8 cellular contexts compared by ENCODE assay signal in genomic region chr11:9263840-9264380, GRCh38. TPM values are rescaled to one million over a fixed set of nuclear protein-coding genes. Genes with fewer than 3 reads are reported as not detected.
A peak's percentile ranks its signal among the peaks of the same experiment; 100 is the strongest.
DNase-seq lines count a peak whose midpoint lies in the region; ATAC-seq, FAIRE-seq and TF ChIP-seq lines count a peak whose summit lies in the region.

No MANE protein-coding gene starts in this region.

- TF ChIP-seq POLR2A in H1 (IDR thresholded peaks at IDR 0.05; ENCODE audit: control extremely low read depth in 1 of 2, low read depth in 2 of 2, low read length in 2 of 2) (no peak), upper lobe of left lung (IDR thresholded peaks at IDR 0.05) (no peak)

- H3K4ac ChIP-seq in H1 (replicated peaks; ENCODE audit: insufficient read length, low read depth, low read length): no peak overlapping the region

- H3K4me3 ChIP-seq in H1 (ENCODE audit: extremely low read depth in 1 of 4, insufficient read depth in 2 of 4, low read depth in 3 of 4, low read length in 4 of 4) (peak overlapping the region; percentile 79 to 96 (median 88)), upper lobe of left lung (peak overlapping the region; percentile 59 to 90 (median 84))

- POLR2A ChIA-PET in H1 (lab: Charles Lee; ENCODE audit: partially characterized antibody): interaction anchor here (0.7 to 4.0 kb wide), 17 partner anchors 11 to 196 kb away, joined by 3 to 22 read pairs (median 4); partner anchors contain the start of genes IPO7 and ZNF143

- peaks cover 4 to 6% of the 10 kb centered on the region in 2 experiments for H4K20me1 ChIP-seq in H1 (replicated peaks in 1 of 2; ENCODE audit: control insufficient read depth in 1 of 2, insufficient read depth in 2 of 2, low read length in 2 of 2)

- H3K27me3 ChIP-seq in H1 (replicated peaks in 1 of 4; ENCODE audit: control insufficient read depth in 3 of 4, extremely low read depth in 1 of 4, insufficient read depth in 3 of 4, low read length in 3 of 4) (no peaks in the 10 kb centered on the region), upper lobe of left lung (no peaks in the 10 kb centered on the region)

- H3K36me3 ChIP-seq in H1 (ENCODE audit: control insufficient read depth in 2 of 4, insufficient read depth in 4 of 4, low read length in 3 of 4) (no peaks in the 10 kb centered on the region), upper lobe of left lung (no peaks in the 10 kb centered on the region)

- peaks cover 15 to 51% of the 10 kb centered on the region in 2 experiments for H3K79me2 ChIP-seq in H1 (ENCODE audit: control insufficient read depth in 1 of 2, insufficient read depth in 2 of 2, low read length in 2 of 2)

- peak; percentile 26 for DNase-seq in ACHN
- no peak for DNase-seq in H1 (ENCODE audit: low read depth in 1 of 2, low spot score in 2 of 2)
- no peak for DNase-seq in nephron progenitor cell
- DNase-seq in upper lobe of left lung: no peak
- no peak for DNase-seq in inferior parietal cortex (ENCODE audit: extremely low spot score)

- no peak overlapping the region for H3K56ac ChIP-seq in H1 (replicated peaks; ENCODE audit: insufficient read length, low read depth, low read length)

- no peak overlapping the region for H2AFZ ChIP-seq in H1 (ENCODE audit: low read length)

- CTCF ChIA-PET in H1 (lab: Charles Lee; ENCODE audit: partially characterized antibody): interaction anchor here (1.1 kb wide), 1 partner anchor 60 kb away, joined by 4 read pairs; no protein-coding TSS in a partner anchor

- H4K8ac ChIP-seq in H1 (ENCODE audit: extremely low read depth, insufficient read depth, low read length): no peak overlapping the region

- H2BK120ac ChIP-seq in H1 (replicated peaks; ENCODE audit: low read depth, low read length): no peak overlapping the region

- no peak for FAIRE-seq in H1 (lab: Jason Lieb, UNC)

- H3K36me3 Mint-ChIP-seq in nephron progenitor cell (ENCODE audit: low read depth): peaks cover 36% of the 10 kb centered on the region

- TF ChIP-seq RAD21 in H1 (IDR thresholded peaks at IDR 0.05 in 1 of 2, conservative IDR thresholded peaks at IDR 0.05 in 1 of 2; ENCODE audit: low read depth in 2 of 2, low read length in 2 of 2): no peak

- no peak overlapping the region for H2BK5ac ChIP-seq in H1 (ENCODE audit: low read depth, low read length)

- no peak overlapping the region for H4K5ac ChIP-seq in H1 (ENCODE audit: insufficient read length, low read depth, low read length)

- peak overlapping the region; percentile 73 to 98 for H3K4me2 ChIP-seq in H1 (ENCODE audit: insufficient read depth in 1 of 2, low read depth in 2 of 2, low read length in 2 of 2)

- H3K27ac Mint-ChIP-seq in nephron progenitor cell: peak overlapping the region; percentile 83

- ATAC-seq in GM19043 (IDR thresholded peaks at IDR 0.05; ENCODE audit: low read depth, unreplicated experiment): peak; percentile 64
- peak; percentile 81 for ATAC-seq in HG03378 (IDR thresholded peaks at IDR 0.05; ENCODE audit: unreplicated experiment)
- peak; percentile 13 to 31 for ATAC-seq in upper lobe of left lung (ENCODE audit: low FRiP score in 2 of 2)

- H2AK5ac ChIP-seq in H1 (ENCODE audit: low read depth, low read length): no peak overlapping the region

- no peak for TF ChIP-seq CTCF in VCaP (conservative IDR thresholded peaks at IDR 0.05)
- no peak for TF ChIP-seq CTCF in H1 (IDR thresholded peaks at IDR 0.05; ENCODE audit: control extremely low read depth in 1 of 3, insufficient read depth in 1 of 3, low read depth in 1 of 3, low read length in 3 of 3)
- TF ChIP-seq CTCF in nephron progenitor cell (IDR thresholded peaks at IDR 0.05): no peak
- TF ChIP-seq CTCF in upper lobe of left lung (IDR thresholded peaks at IDR 0.05): no peak

- no peak overlapping the region for H2BK15ac ChIP-seq in H1 (ENCODE audit: low read length)

- 57% methylated on average over 9 of the region's 10 CpGs; no CpG with 5 or more reads in 1 of the 2 experiments for WGBS in H1 (ENCODE audit: extremely low coverage in 1 of 2, insufficient coverage in 1 of 2, insufficient read length in 1 of 2, insufficient replicate concordance in 2 of 2, low coverage in 1 of 2, low lambda C conversion rate in 2 of 2, missing lambda C conversion rate in 1 of 2), 2 experiments
- 9 to 10% methylated on average over 10 of the region's 10 CpGs for WGBS in upper lobe of left lung, 2 donors

- H3K4me1 ChIP-seq in H1 (replicated peaks in 1 of 4; ENCODE audit: control insufficient read depth in 3 of 4, insufficient read depth in 4 of 4, low read length in 3 of 4): peaks cover 2 to 4% (median 3%) of the 10 kb centered on the region in 4 experiments; a peak in 3 of 7 replicates
- peaks cover 5 to 37% (median 12%) of the 10 kb centered on the region in 4 donors for H3K4me1 ChIP-seq in upper lobe of left lung

- H3K4me3 Mint-ChIP-seq in nephron progenitor cell: peak overlapping the region; percentile 91

- in situ Hi-C loops in ACHN (cut with HindIII; ENCODE audit: low pct_ligation_motif_present, low pct_unique_long_range_greater_than_20kb, low sequenced_read_pairs): no loop called here

- no peak overlapping the region for H3K23ac ChIP-seq in H1 (ENCODE audit: insufficient read length)

- H3K9me3 ChIP-seq in H1 (ENCODE audit: insufficient read depth in 2 of 2, low read depth in 1 of 2, low read length in 1 of 2) (no peaks in the 10 kb centered on the region), upper lobe of left lung (no peaks in the 10 kb centered on the region)

- H2BK20ac ChIP-seq in H1 (ENCODE audit: low read length): no peak overlapping the region

- peak overlapping the region; percentile 84 for H3K27ac ChIP-seq in VCaP
- no peak overlapping the region for H3K27ac ChIP-seq in H1 (ENCODE audit: low read depth, low read length)
- H3K27ac ChIP-seq in upper lobe of left lung: peak overlapping the region; percentile 95 to 98 (median 98)

- TF ChIP-seq EP300 in H1 (IDR thresholded peaks at IDR 0.05; ENCODE audit: borderline replicate concordance in 1 of 2, low read depth in 2 of 2, low read length in 2 of 2) (no peak), upper lobe of left lung (IDR thresholded peaks at IDR 0.05) (no peak)

- no peak overlapping the region for H3K14ac ChIP-seq in H1 (ENCODE audit: insufficient read length)

- no peak overlapping the region for H4K91ac ChIP-seq in H1 (replicated peaks; ENCODE audit: insufficient read length, low read length)

- H3K18ac ChIP-seq in H1 (ENCODE audit: extremely low read depth, low read length): no peak overlapping the region

- H3K23me2 ChIP-seq in H1 (ENCODE audit: low read depth, low read length): peaks cover 16% of the 10 kb centered on the region

- no peak overlapping the region for H2BK12ac ChIP-seq in H1 (ENCODE audit: low read depth, low read length)

- peak overlapping the region in 3 of 4 experiments; percentile 82 to 93 (median 88); a peak in 5 of 7 replicates for H3K9ac ChIP-seq in H1 (replicated peaks in 1 of 4; ENCODE audit: extremely low read depth in 1 of 4, low read depth in 3 of 4, low read length in 3 of 4)

- no peaks in the 10 kb centered on the region for H3K27me3 Mint-ChIP-seq in nephron progenitor cell (ENCODE audit: low read depth, poor library complexity)

- no peaks in the 10 kb centered on the region for H3K9me3 Mint-ChIP-seq in nephron progenitor cell

- H3K79me1 ChIP-seq in H1 (ENCODE audit: low read depth, low read length): peaks cover 3% of the 10 kb centered on the region; the same call in 1 of the 2 replicates

- H3K4me1 Mint-ChIP-seq in nephron progenitor cell: peaks cover 54% of the 10 kb centered on the region

TF ChIP-seq in H1, 55 proteins besides CTCF, POLR2A, EP300 and RAD21:
- TF ChIP-seq POLR2AphosphoS5 (IDR thresholded peaks at IDR 0.05; ENCODE audit: low read depth, low read length): no peak
- no peak for TF ChIP-seq NRF1 (IDR thresholded peaks at IDR 0.05; ENCODE audit: low read depth, low read length)
- no peak for TF ChIP-seq TCF12 (IDR thresholded peaks at IDR 0.05; ENCODE audit: low read depth, low read length)
- TF ChIP-seq CHD1 (IDR thresholded peaks at IDR 0.05; ENCODE audit: low read depth, low read length): no peak
- TF ChIP-seq RBBP5 (IDR thresholded peaks at IDR 0.05; ENCODE audit: borderline replicate concordance, low read depth, low read length): no peak
- no peak for TF ChIP-seq CBX5 (IDR thresholded peaks at IDR 0.05; ENCODE audit: low read depth, low read length)

RNA-seq across cellular contexts. Expression of gene DENND5A, which starts 1.2 kb away (rescaled TPM):
- total RNA-seq in H1 (2021; fragmentation: NEBNext Ultra II Directional; extraction: Animal tissue kit (Norgen Biotek cat#: 25700)): 65.7 and 69.2 TPM in 2 replicates
- polyA plus RNA-seq in H1 (2011; rRNA removed): 139 and 141 TPM in 2 replicates
- 123 TPM for polyA plus RNA-seq in H1 (2011; cell fraction: cytosol; rRNA removed)
- polyA plus RNA-seq in H1 (2011; cell fraction: nucleus; rRNA removed): 203 TPM
- polyA plus RNA-seq in H1 (2012, experiment 1 of 2): 58.2 to 75.3 TPM (median 62.3 TPM) in 4 replicates
- polyA plus RNA-seq in H1 (2012, experiment 2 of 2): 10.3 TPM
- 34.2 TPM for polyA plus RNA-seq in H1 (2013, experiment 1 of 2)
- polyA plus RNA-seq in H1 (2013, experiment 2 of 2): 33.9 TPM
- polyA minus RNA-seq in H1 (2011; rRNA and poly(A)+ RNA removed): 417 and 473 TPM in 2 replicates
- 84.7 TPM for polyA minus RNA-seq in H1 (2011; cell fraction: cytosol; rRNA and poly(A)+ RNA removed)
- polyA minus RNA-seq in H1 (2011; cell fraction: nucleus; rRNA and poly(A)+ RNA removed): 195 TPM
- 100 to 1,000 TPM in 3 of 6 donors, 10 to 100 TPM in 3; 84.4 to 159 (median 98.8) TPM for total RNA-seq in upper lobe of left lung

RNA-seq across cellular contexts. Expression of gene TMEM41B, which starts 50.5 kb away (rescaled TPM):
- total RNA-seq in H1 (2021; fragmentation: NEBNext Ultra II Directional; extraction: Animal tissue kit (Norgen Biotek cat#: 25700)): 43.9 and 50.1 TPM in 2 replicates
- polyA plus RNA-seq in H1 (2011; rRNA removed): 16.5 and 24.3 TPM in 2 replicates
- polyA plus RNA-seq in H1 (2011; cell fraction: cytosol; rRNA removed): 27.2 TPM
- polyA plus RNA-seq in H1 (2011; cell fraction: nucleus; rRNA removed): 24.3 TPM
- 20.1 to 24.6 TPM (median 22.2 TPM) in 4 replicates for polyA plus RNA-seq in H1 (2012, experiment 1 of 2)
- polyA plus RNA-seq in H1 (2012, experiment 2 of 2): 5.3 TPM
- polyA plus RNA-seq in H1 (2013, experiment 1 of 2): 57.5 TPM
- polyA plus RNA-seq in H1 (2013, experiment 2 of 2): 70.5 TPM
- polyA minus RNA-seq in H1 (2011; rRNA and poly(A)+ RNA removed): 14.8 and 19.2 TPM in 2 replicates
- 24.1 TPM for polyA minus RNA-seq in H1 (2011; cell fraction: cytosol; rRNA and poly(A)+ RNA removed)
- 30.6 TPM for polyA minus RNA-seq in H1 (2011; cell fraction: nucleus; rRNA and poly(A)+ RNA removed)
- total RNA-seq in upper lobe of left lung: 100 to 1,000 TPM in 2 of 6 donors, 10 to 100 TPM in 4; 61.7 to 114 (median 88.5) TPM

Comparison
In these comparisons a context has a peak if more than half of its experiments do, and no peak if none do; other contexts are left out.
1. ATAC-seq: peak in every context shown above with its lines; median percentile 81 in HG03378; 64 in GM19043; 22 in upper lobe of left lung.